In genomic region chr2:43225093-43225787, GRCh38 we compare ENCODE assay signal across 8 cellular contexts. TPM values are rescaled to one million over a fixed set of nuclear protein-coding genes. Genes with fewer than 3 reads are reported as not detected.
A peak's percentile ranks its signal among the peaks of the same experiment; 100 is the strongest.
DNase-seq lines count a peak whose midpoint lies in the region; ATAC-seq and TF ChIP-seq lines count a peak whose summit lies in the region.

No MANE protein-coding gene starts in this region.

- H3K36me3 ChIP-seq in neutrophil, result peaks cover 44% of the 10 kb centered on the region
- peaks cover 30% of the 10 kb centered on the region for H3K36me3 ChIP-seq in thoracic aorta

- peaks cover 51% of the 10 kb centered on the region for H3K4me1 Mint-ChIP-seq in activated T-helper 1 cell treated with anti-CD3 and anti-CD28 coated beads, Interleukin-12 subunit alpha, Interleukin-12 subunit beta, Interleukin-2, Interleukin-4 antibody, amounts not matched to agents 30 ng/mL and 10 ng/mL and 1 ng/mL, durations not matched to agents 14 hours and 24 hours and 36 hours (ENCODE audit: low read depth)

- peak overlapping the region; percentile 92 for H3K4me3 Mint-ChIP-seq in activated T-helper 1 cell treated with anti-CD3 and anti-CD28 coated beads, Interleukin-12 subunit alpha, Interleukin-12 subunit beta, Interleukin-2, Interleukin-4 antibody, amounts not matched to agents 30 ng/mL and 10 ng/mL and 1 ng/mL, durations not matched to agents 14 hours and 24 hours and 36 hours

- H3K27ac ChIP-seq in neutrophil (peak overlapping the region; percentile 97), thoracic aorta (peak overlapping the region; percentile 98 to 99)

- H3K27me3 Mint-ChIP-seq in activated T-helper 1 cell treated with anti-CD3 and anti-CD28 coated beads, Interleukin-12 subunit alpha, Interleukin-12 subunit beta, Interleukin-2, Interleukin-4 antibody, amounts not matched to agents 30 ng/mL and 10 ng/mL and 1 ng/mL, durations not matched to agents 14 hours and 24 hours and 36 hours (ENCODE audit: insufficient read depth), result no peaks in the 10 kb centered on the region

- intact Hi-C loops in activated T-helper 1 cell treated with anti-CD3 and anti-CD28 coated beads, Interleukin-12 subunit alpha, Interleukin-12 subunit beta, Interleukin-2, Interleukin-4 antibody, amounts not matched to agents 30 ng/mL and 10 ng/mL and 1 ng/mL, durations not matched to agents 14 hours and 24 hours and 36 hours (cut with micrococcal nuclease), result loop anchor here (5.0 kb wide), 1 partner anchor 398 kb away; no protein-coding TSS in a partner anchor

- H3K4me1 ChIP-seq in neutrophil (ENCODE audit: control insufficient read depth in 1 of 2, insufficient read depth in 1 of 2, low read depth in 1 of 2, low read length in 1 of 2) (peaks cover 55 to 65% of the 10 kb centered on the region in 2 experiments), thoracic aorta (ENCODE audit: control insufficient read depth in 1 of 2, low read depth in 2 of 2) (peaks cover 34 to 40% of the 10 kb centered on the region in 2 donors)

- no peaks in the 10 kb centered on the region for H3K9me3 Mint-ChIP-seq in activated T-helper 1 cell treated with anti-CD3 and anti-CD28 coated beads, Interleukin-12 subunit alpha, Interleukin-12 subunit beta, Interleukin-2, Interleukin-4 antibody, amounts not matched to agents 30 ng/mL and 10 ng/mL and 1 ng/mL, durations not matched to agents 14 hours and 24 hours and 36 hours

- H3K4me3 ChIP-seq in fibroblast of pulmonary artery (replicated peaks; ENCODE audit: low read depth, low read length), result peak overlapping the region; percentile 78
- H3K4me3 ChIP-seq in neutrophil (ENCODE audit: low read depth in 1 of 2, low read length in 1 of 2), result peak overlapping the region; percentile 99 to 100
- H3K4me3 ChIP-seq in thoracic aorta, result peak overlapping the region; percentile 88

- H3K27me3 ChIP-seq in neutrophil (no peaks in the 10 kb centered on the region), thoracic aorta (replicated peaks; ENCODE audit: insufficient read depth) (no peaks in the 10 kb centered on the region)

- H3K9me3 ChIP-seq in neutrophil (peaks cover 5% of the 10 kb centered on the region), thoracic aorta (no peaks in the 10 kb centered on the region)

- ATAC-seq in GM18873 (IDR thresholded peaks at IDR 0.05; ENCODE audit: low FRiP score, unreplicated experiment) (peak; percentile 1), thoracic aorta (ENCODE audit: insufficient number of reproducible peaks, low FRiP score, low read depth) (no peak), GM21723 (IDR thresholded peaks at IDR 0.05; ENCODE audit: unreplicated experiment) (no peak), GM21423 (IDR thresholded peaks at IDR 0.05; ENCODE audit: unreplicated experiment) (no peak)

- no peak for TF ChIP-seq CTCF in fibroblast of pulmonary artery (IDR thresholded peaks at IDR 0.05; ENCODE audit: low read length, missing control alignments)
- TF ChIP-seq CTCF in neutrophil (IDR thresholded peaks at IDR 0.05), result no peak
- TF ChIP-seq CTCF in thoracic aorta (IDR thresholded peaks at IDR 0.05), result no peak

- H3K27ac Mint-ChIP-seq in activated T-helper 1 cell treated with anti-CD3 and anti-CD28 coated beads, Interleukin-12 subunit alpha, Interleukin-12 subunit beta, Interleukin-2, Interleukin-4 antibody, amounts not matched to agents 30 ng/mL and 10 ng/mL and 1 ng/mL, durations not matched to agents 14 hours and 24 hours and 36 hours, result peak overlapping the region; percentile 97

- peak; percentile 45 to 71 for DNase-seq in NCI-H526 (lab: John Stamatoyannopoulos, UW)
- DNase-seq in activated T-helper 1 cell treated with anti-CD3 and anti-CD28 coated beads, Interleukin-12 subunit alpha, Interleukin-12 subunit beta, Interleukin-2, Interleukin-4 antibody, amounts not matched to agents 30 ng/mL and 10 ng/mL and 1 ng/mL, durations not matched to agents 14 hours and 24 hours and 36 hours (ENCODE audit: low spot score), result peak; percentile 60
- DNase-seq in fibroblast of pulmonary artery (ENCODE audit: low read depth), result peak; percentile 79
- no peak for DNase-seq in thoracic aorta (ENCODE audit: low spot score)

- peaks cover 42% of the 10 kb centered on the region for H3K36me3 Mint-ChIP-seq in activated T-helper 1 cell treated with anti-CD3 and anti-CD28 coated beads, Interleukin-12 subunit alpha, Interleukin-12 subunit beta, Interleukin-2, Interleukin-4 antibody, amounts not matched to agents 30 ng/mL and 10 ng/mL and 1 ng/mL, durations not matched to agents 14 hours and 24 hours and 36 hours (ENCODE audit: low read depth)

RNA-seq across cellular contexts. Expression of gene ZFP36L2, which starts 1.2 kb away (rescaled TPM):
- total RNA-seq in activated T-helper 1 cell treated with anti-CD3 and anti-CD28 coated beads, Interleukin-12 subunit alpha, Interleukin-12 subunit beta, Interleukin-2, Interleukin-4 antibody, amounts not matched to agents 30 ng/mL and 10 ng/mL and 1 ng/mL, durations not matched to agents 14 hours and 24 hours and 36 hours, result 92.3 TPM in 2 replicates
- 100 to 1,000 TPM; 172 to 197 TPM for total RNA-seq in thoracic aorta
